Comparison of ENCODE assay signal across 1 cellular context in the genomic region with DNA sequence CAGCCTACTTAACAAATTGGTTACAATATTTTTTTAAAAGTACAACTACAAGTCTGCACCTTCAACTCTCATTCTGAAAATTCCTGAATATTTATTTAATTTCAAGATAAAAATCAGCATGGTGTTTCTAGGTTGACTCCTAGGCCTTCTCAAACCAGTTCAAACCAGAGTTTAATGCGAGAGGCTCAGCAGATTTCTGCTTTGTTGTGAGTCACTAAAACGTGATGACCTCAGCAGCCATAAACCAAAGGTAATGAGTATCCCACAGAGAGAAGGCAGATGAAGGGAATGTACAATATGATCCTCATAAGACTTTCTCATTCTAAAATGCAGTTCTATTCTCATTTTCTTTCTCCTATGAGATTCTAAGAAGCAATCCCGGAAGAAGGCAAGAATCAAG.
A peak's percentile ranks its signal among the peaks of the same experiment; 100 is the strongest.
TF ChIP-seq lines count a peak whose summit lies in the region.

No MANE protein-coding gene starts in this region.

TF ChIP-seq in HCT116, 20 proteins besides CTCF, POLR2A, EP300 and RAD21 (continued from another document):
- peak; percentile 39; the same call in 1 of the 2 replicates for TF ChIP-seq CBX3 (IDR thresholded peaks at IDR 0.05; ENCODE audit: low read depth)
- TF ChIP-seq ATF3 (IDR thresholded peaks at IDR 0.05) = 0 out of 2 replicates have a peak, but pooled peaks have one; percentile 27
- no peak for TF ChIP-seq EZH2 (IDR thresholded peaks at IDR 0.05)
- no peak for TF ChIP-seq EGR1 (IDR thresholded peaks at IDR 0.05; ENCODE audit: low read depth)
- no peak for TF ChIP-seq SIN3A (IDR thresholded peaks at IDR 0.05; ENCODE audit: low read depth)
- no peak for TF ChIP-seq ELF1 (IDR thresholded peaks at IDR 0.05; ENCODE audit: borderline replicate concordance, low read depth)
- 0 out of 2 replicates have a peak, but pooled peaks have one; percentile 12 for TF ChIP-seq CEBPB (IDR thresholded peaks at IDR 0.05; ENCODE audit: low read depth)
